Comparison of ENCODE assay signal across 17 cellular contexts in the genomic region with DNA sequence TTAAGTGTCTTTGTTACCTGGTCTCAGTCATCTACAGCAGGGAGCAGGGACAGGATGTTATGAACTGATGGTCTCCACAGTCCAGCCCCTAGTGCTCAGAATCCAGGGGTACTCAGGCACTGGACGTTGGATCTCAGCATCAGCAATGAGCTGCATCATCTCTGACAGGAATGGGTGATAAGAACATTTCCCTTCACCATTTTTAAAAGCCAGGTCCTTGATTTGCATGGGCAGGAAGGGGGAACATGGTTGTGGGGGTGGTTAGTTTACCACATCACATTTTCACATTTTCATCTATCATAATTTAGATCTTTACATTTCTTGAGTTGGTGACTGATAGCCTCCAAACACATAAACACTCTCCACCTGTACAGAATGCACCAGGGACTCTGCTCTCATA.
DNase-seq lines count a peak whose midpoint lies in the region; ATAC-seq and TF ChIP-seq lines count a peak whose summit lies in the region.
"Had no signal": no experiment of that assay in that cellular context is flagged by ENCODE, and none has a peak within 500 bp of the region (broad histone marks: within the 10 kb centered on the region; RNA-seq: fewer than 3 reads in every experiment).

No MANE protein-coding gene starts in this region.

- H3K9ac ChIP-seq in Loucy (ENCODE audit: low read depth, low read length, poor library complexity, severe bottlenecking): peak overlapping the region; percentile 64

- POLR2A ChIA-PET in naive thymus-derived CD8-positive, alpha-beta T cell (lab: Charles Lee): no interaction called here

- no peak overlapping the region for H3K27ac Mint-ChIP-seq in activated naive CD8-positive, alpha-beta T cell
- no peak overlapping the region for H3K27ac Mint-ChIP-seq in activated naive CD8-positive, alpha-beta T cell treated with anti-CD3 and anti-CD28 coated beads, Interleukin-2, amount 50 U/mL, for 24 hours
- H3K27ac Mint-ChIP-seq in naive thymus-derived CD8-positive, alpha-beta T cell: peak overlapping the region in 3 of 10 donors; percentile 55 to 73 (median 60)
- H3K27ac Mint-ChIP-seq in stimulated activated naive CD8-positive, alpha-beta T cell treated with anti-CD3 and anti-CD28 coated beads, Interleukin-15, amount 100 ng/mL, for 72 hours: no peak overlapping the region
- H3K27ac Mint-ChIP-seq: H9 had no signal

- H3K9me3 Mint-ChIP-seq in activated naive CD8-positive, alpha-beta T cell (ENCODE audit: low read depth): no peaks in the 10 kb centered on the region
- H3K9me3 Mint-ChIP-seq in activated naive CD8-positive, alpha-beta T cell treated with anti-CD3 and anti-CD28 coated beads, Interleukin-2, amount 50 U/mL, for 24 hours: no peaks in the 10 kb centered on the region
- no peaks in the 10 kb centered on the region for H3K9me3 Mint-ChIP-seq in naive thymus-derived CD8-positive, alpha-beta T cell
- no peaks in the 10 kb centered on the region for H3K9me3 Mint-ChIP-seq in stimulated activated naive CD8-positive, alpha-beta T cell treated with anti-CD3 and anti-CD28 coated beads, Interleukin-15, amount 100 ng/mL, for 72 hours
- H3K9me3 Mint-ChIP-seq: H9 had no signal

- no peak for ATAC-seq in activated naive CD8-positive, alpha-beta T cell treated with anti-CD3 and anti-CD28 coated beads, Interleukin-2, amount 50 U/mL, for 24 hours
- peak; percentile 35 to 61 for ATAC-seq in naive thymus-derived CD8-positive, alpha-beta T cell
- ATAC-seq in stimulated activated naive CD8-positive, alpha-beta T cell treated with anti-CD3 and anti-CD28 coated beads, Interleukin-15, amount 100 ng/mL, for 72 hours: peak; percentile 49
- ATAC-seq in GM18520 (IDR thresholded peaks at IDR 0.05; ENCODE audit: unreplicated experiment): no peak

- peak overlapping the region; percentile 47 for H2AFZ ChIP-seq in Loucy (ENCODE audit: low read length)

- no peaks in the 10 kb centered on the region for H4K20me1 ChIP-seq in Loucy (ENCODE audit: insufficient read depth, low read length, poor library complexity, severe bottlenecking)

- no peaks in the 10 kb centered on the region for H3K36me3 Mint-ChIP-seq in activated naive CD8-positive, alpha-beta T cell
- H3K36me3 Mint-ChIP-seq in activated naive CD8-positive, alpha-beta T cell treated with anti-CD3 and anti-CD28 coated beads, Interleukin-2, amount 50 U/mL, for 24 hours (ENCODE audit: low read depth): no peaks in the 10 kb centered on the region
- H3K36me3 Mint-ChIP-seq in naive thymus-derived CD8-positive, alpha-beta T cell: no peaks in the 10 kb centered on the region

- no peaks in the 10 kb centered on the region for H3K9me3 ChIP-seq in Loucy (ENCODE audit: insufficient read depth, low read depth, low read length)
- H3K9me3 ChIP-seq: Caco-2 had no signal

- DNase-seq in activated naive CD8-positive, alpha-beta T cell treated with anti-CD3 and anti-CD28 coated beads, Interleukin-2, amount 50 U/mL, for 24 hours: no peak
- DNase-seq in naive thymus-derived CD8-positive, alpha-beta T cell: peak in 2 of 10 donors; percentile 13 to 19
- no peak for DNase-seq in stimulated activated naive CD8-positive, alpha-beta T cell treated with anti-CD3 and anti-CD28 coated beads, Interleukin-15, amount 100 ng/mL, for 72 hours
- DNase-seq in ureter (ENCODE audit: low spot score): no peak
- DNase-seq in LoVo (ENCODE audit: low spot score): no peak
- DNase-seq: Caco-2; EL; H9; Kasumi-1; NCI-H1694 treated with DMSO at 0.1 percent for 48 hours; NCI-H345; NCI-H526 treated with DMSO at 0.1 percent for 48 hours; NK-92 treated with Interleukin-12 subunit alpha and Interleukin-12 subunit beta, amount 100 ng/mL, for 24 hours; RPMI8226 had no signal

- peaks cover 29% of the 10 kb centered on the region for H3F3A ChIP-seq in Loucy (ENCODE audit: low read depth)

- H3K27me3 Mint-ChIP-seq in activated naive CD8-positive, alpha-beta T cell: no peaks in the 10 kb centered on the region
- no peaks in the 10 kb centered on the region for H3K27me3 Mint-ChIP-seq in activated naive CD8-positive, alpha-beta T cell treated with anti-CD3 and anti-CD28 coated beads, Interleukin-2, amount 50 U/mL, for 24 hours
- no peaks in the 10 kb centered on the region for H3K27me3 Mint-ChIP-seq in naive thymus-derived CD8-positive, alpha-beta T cell
- H3K27me3 Mint-ChIP-seq in stimulated activated naive CD8-positive, alpha-beta T cell treated with anti-CD3 and anti-CD28 coated beads, Interleukin-15, amount 100 ng/mL, for 72 hours: no peaks in the 10 kb centered on the region

- H3K36me3 ChIP-seq in Loucy (ENCODE audit: insufficient read depth, low read length): no peaks in the 10 kb centered on the region

- peaks cover 15% of the 10 kb centered on the region for H3K4me1 Mint-ChIP-seq in activated naive CD8-positive, alpha-beta T cell (ENCODE audit: low read depth)
- peaks cover 10% of the 10 kb centered on the region for H3K4me1 Mint-ChIP-seq in activated naive CD8-positive, alpha-beta T cell treated with anti-CD3 and anti-CD28 coated beads, Interleukin-2, amount 50 U/mL, for 24 hours
- H3K4me1 Mint-ChIP-seq in naive thymus-derived CD8-positive, alpha-beta T cell: peaks cover 11 to 21% (median 20%) of the 10 kb centered on the region in 4 donors
- peaks cover 9% of the 10 kb centered on the region for H3K4me1 Mint-ChIP-seq in stimulated activated naive CD8-positive, alpha-beta T cell treated with anti-CD3 and anti-CD28 coated beads, Interleukin-15, amount 100 ng/mL, for 72 hours

- H3K27me3 ChIP-seq in Loucy (ENCODE audit: insufficient read depth, low read length, poor library complexity, severe bottlenecking): no peaks in the 10 kb centered on the region

- H3K4me3 ChIP-seq in Loucy (ENCODE audit: low read length, poor library complexity, severe bottlenecking): peak overlapping the region; percentile 64

- no peak for TF ChIP-seq CTCF in Loucy (conservative IDR thresholded peaks at IDR 0.05; ENCODE audit: low read length)

- H3K79me2 ChIP-seq in Loucy (ENCODE audit: insufficient read depth, low read length): no peaks in the 10 kb centered on the region

- no peaks in the 10 kb centered on the region for H3K9me2 ChIP-seq in Loucy (replicated peaks; ENCODE audit: low read depth, low read length)

- peaks cover 60% of the 10 kb centered on the region for H3K4me1 ChIP-seq in Loucy (ENCODE audit: insufficient read depth, low read length, poor library complexity, severe bottlenecking)
- H3K4me1 ChIP-seq: Caco-2 had no signal

- H3K4me3 Mint-ChIP-seq in activated naive CD8-positive, alpha-beta T cell: peak overlapping the region; percentile 23
- H3K4me3 Mint-ChIP-seq in activated naive CD8-positive, alpha-beta T cell treated with anti-CD3 and anti-CD28 coated beads, Interleukin-2, amount 50 U/mL, for 24 hours: no peak overlapping the region
- peak overlapping the region; percentile 1 to 68 (median 48) for H3K4me3 Mint-ChIP-seq in naive thymus-derived CD8-positive, alpha-beta T cell
- H3K4me3 Mint-ChIP-seq in stimulated activated naive CD8-positive, alpha-beta T cell treated with anti-CD3 and anti-CD28 coated beads, Interleukin-15, amount 100 ng/mL, for 72 hours: peak overlapping the region in 1 of 2 donors; percentile 30
- H3K4me3 Mint-ChIP-seq: H9 had no signal

- H3K4me2 ChIP-seq in Loucy (ENCODE audit: low read depth, low read length, poor library complexity, severe bottlenecking): peak overlapping the region; percentile 88

Comparison
In these comparisons a context has a peak if more than half of its experiments do, and no peak if none do; other contexts are left out.
1. ATAC-seq: peak in naive thymus-derived CD8-positive, alpha-beta T cell (2 of 2) and stimulated activated naive CD8-positive, alpha-beta T cell treated with anti-CD3 and anti-CD28 coated beads, Interleukin-15, amount 100 ng/mL, for 72 hours (single experiment); none in activated naive CD8-positive, alpha-beta T cell treated with anti-CD3 and anti-CD28 coated beads, Interleukin-2, amount 50 U/mL, for 24 hours (single experiment) and GM18520 (single experiment).